ENCODE assay signal across 27 cellular contexts in the genomic region with DNA sequence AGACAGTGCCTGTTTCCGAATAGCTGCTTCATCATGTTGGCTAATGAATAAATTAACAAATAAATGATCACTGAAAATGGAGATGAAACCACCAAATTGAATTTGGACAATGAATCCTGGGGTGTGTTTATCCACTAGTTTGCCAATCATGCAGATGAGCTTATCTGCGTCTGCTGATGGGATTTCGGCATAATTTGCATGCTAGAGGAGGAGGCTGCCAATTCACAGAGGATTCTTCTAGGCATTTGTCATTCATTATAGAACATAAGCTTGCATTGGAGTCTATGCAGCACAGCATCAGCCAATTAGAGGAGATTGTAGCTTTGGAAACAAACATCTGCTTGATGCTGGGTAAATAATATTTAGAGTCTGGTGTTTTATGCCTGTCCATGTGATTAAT.
DNase-seq lines count a peak whose midpoint lies in the region; ATAC-seq and TF ChIP-seq lines count a peak whose summit lies in the region.
"Had no signal": no experiment of that assay in that cellular context is flagged by ENCODE, and none has a peak within 500 bp of the region (broad histone marks: within the 10 kb centered on the region; RNA-seq: fewer than 3 reads in every experiment).

No MANE protein-coding gene starts in this region.

- H2BK120ac ChIP-seq in H9 (ENCODE audit: low read depth, low read length, poor library complexity, severe bottlenecking), result no peak overlapping the region

- H3K27ac ChIP-seq in H9 (ENCODE audit: insufficient read length, low read depth, low read length), result peak overlapping the region; percentile 90
- no peak overlapping the region for H3K27ac ChIP-seq in endodermal cell (ENCODE audit: low read depth, low read length)
- H3K27ac ChIP-seq in iPS-20b (ENCODE audit: low read length), result peak overlapping the region; percentile 90
- no peak overlapping the region for H3K27ac ChIP-seq in psoas muscle
- H3K27ac ChIP-seq: A549, C4-2B, KMS-11, SJSA1 had no signal

- H3K27me3 Mint-ChIP-seq in H9 (ENCODE audit: low read depth) (no peaks in the 10 kb centered on the region), endodermal cell (ENCODE audit: insufficient read depth) (no peaks in the 10 kb centered on the region)
- H3K27me3 Mint-ChIP-seq in activated naive CD8-positive, alpha-beta T cell treated with anti-CD3 and anti-CD28 coated beads, Interleukin-2, amount 50 U/mL, for 24 hours, result peaks cover 6% of the 10 kb centered on the region
- H3K27me3 Mint-ChIP-seq: IgD-negative memory B cell had no signal

- H3K27ac Mint-ChIP-seq in H9 (peak overlapping the region; percentile 85 to 98 (median 97)), endodermal cell (peak overlapping the region; percentile 27)
- no peak overlapping the region for H3K27ac Mint-ChIP-seq in activated naive CD8-positive, alpha-beta T cell treated with anti-CD3 and anti-CD28 coated beads, Interleukin-2, amount 50 U/mL, for 24 hours
- H3K27ac Mint-ChIP-seq: B cell; CD8-positive, alpha-beta T cell had no signal

- no peaks in the 10 kb centered on the region for H3K79me1 ChIP-seq in H9 (ENCODE audit: insufficient read depth, low read depth, low read length, poor library complexity, severe bottlenecking)

- H3K23me2 ChIP-seq in H9 (ENCODE audit: insufficient read length, low read depth, low read length, poor library complexity, severe bottlenecking), result no peaks in the 10 kb centered on the region

- peak overlapping the region; percentile 5 for H3T11ph ChIP-seq in H9 (ENCODE audit: low read length)

- H3K9ac ChIP-seq in H9 (ENCODE audit: extremely low read depth, insufficient read length, low read length) (no peak overlapping the region), endodermal cell (ENCODE audit: extremely low read depth, low read length, poor library complexity, severe bottlenecking) (no peak overlapping the region), iPS-20b (ENCODE audit: low read depth, low read length) (peak overlapping the region; percentile 77; the same call in 1 of the 2 replicates)
- H3K9ac ChIP-seq: KMS-11 had no signal

- H2BK20ac ChIP-seq in H9 (ENCODE audit: low read depth, low read length, poor library complexity, severe bottlenecking), result no peak overlapping the region

- H4K8ac ChIP-seq in H9 (replicated peaks; ENCODE audit: insufficient read length, low read depth, low read length), result no peak overlapping the region

- H4K20me1 ChIP-seq in H9 (ENCODE audit: control insufficient read depth, insufficient read depth, insufficient read length), result no peaks in the 10 kb centered on the region

- H3K9me3 Mint-ChIP-seq in H9, result no peaks in the 10 kb centered on the region
- H3K9me3 Mint-ChIP-seq in endodermal cell, result no peaks in the 10 kb centered on the region
- H3K9me3 Mint-ChIP-seq in activated naive CD8-positive, alpha-beta T cell treated with anti-CD3 and anti-CD28 coated beads, Interleukin-2, amount 50 U/mL, for 24 hours, result no peaks in the 10 kb centered on the region
- H3K9me3 Mint-ChIP-seq: CD8-positive, alpha-beta T cell; IgD-negative memory B cell had no signal

- no peaks in the 10 kb centered on the region for H3K79me2 ChIP-seq in H9 (ENCODE audit: insufficient read depth, low read length)

- no peak overlapping the region for H3K4me3 ChIP-seq in endodermal cell (ENCODE audit: low read length)
- peak overlapping the region; percentile 43; the same call in 1 of the 2 replicates for H3K4me3 ChIP-seq in iPS-20b (ENCODE audit: low read length)
- H3K4me3 ChIP-seq in psoas muscle, result no peak overlapping the region
- H3K4me3 ChIP-seq: A549, GM12878, SJSA1 had no signal

- no peak overlapping the region for H3K18ac ChIP-seq in H9 (ENCODE audit: insufficient read length, low read depth, low read length)

- no peak for ATAC-seq in activated naive CD8-positive, alpha-beta T cell treated with anti-CD3 and anti-CD28 coated beads, Interleukin-2, amount 50 U/mL, for 24 hours
- no peak for ATAC-seq in psoas muscle
- ATAC-seq: A549; CD8-positive, alpha-beta T cell; GM12878 had no signal

- H3K9me3 ChIP-seq in H9 (ENCODE audit: control insufficient read depth, low read depth, low read length) (no peaks in the 10 kb centered on the region), endodermal cell (ENCODE audit: control insufficient read depth, low read length) (no peaks in the 10 kb centered on the region), iPS-20b (ENCODE audit: insufficient read depth, low read depth, low read length) (no peaks in the 10 kb centered on the region), psoas muscle (no peaks in the 10 kb centered on the region)
- H3K9me3 ChIP-seq: A549, Caco-2, SJSA1 had no signal

- H3K56ac ChIP-seq in H9 (ENCODE audit: insufficient read length, low read depth, low read length), result no peak overlapping the region

- H3K4me1 Mint-ChIP-seq in H9, result peaks cover 43 to 50% of the 10 kb centered on the region in 2 experiments
- H3K4me1 Mint-ChIP-seq in endodermal cell, result peaks cover 22% of the 10 kb centered on the region
- no peaks in the 10 kb centered on the region for H3K4me1 Mint-ChIP-seq in activated naive CD8-positive, alpha-beta T cell treated with anti-CD3 and anti-CD28 coated beads, Interleukin-2, amount 50 U/mL, for 24 hours
- H3K4me1 Mint-ChIP-seq: B cell, IgD-negative memory B cell had no signal

- TF ChIP-seq CTCF in H9 (conservative IDR thresholded peaks at IDR 0.05), result no peak
- no peak for TF ChIP-seq CTCF in endodermal cell (conservative IDR thresholded peaks at IDR 0.05)
- no peak for TF ChIP-seq CTCF in psoas muscle (IDR thresholded peaks at IDR 0.05)

- H3K4me2 ChIP-seq in H9 (ENCODE audit: insufficient read depth, insufficient read length, low read length), result peak overlapping the region; percentile 11
- H3K4me2 ChIP-seq: A549, KMS-11 had no signal

- H2AFZ ChIP-seq in H9 (ENCODE audit: low read length), result no peak overlapping the region

- WGBS in H9 (ENCODE audit: extremely low coverage, insufficient read length, low lambda C conversion rate), result no CpG with 5 or more reads among the region's 3 CpGs
- WGBS in endodermal cell (ENCODE audit: insufficient coverage in 1 of 2, insufficient read length in 1 of 2), 2 experiments, result 57 to 77% methylated on average over 3 of the region's 3 CpGs
- 49 to 58% (median 52%) methylated on average over 3 of the region's 3 CpGs for WGBS in psoas muscle, 3 donors

- H3K36me3 Mint-ChIP-seq in H9 (ENCODE audit: insufficient read depth in 1 of 3, low read depth in 3 of 3) (0 out of 7 replicates have a peak, but pooled peaks cover 0 to 2% (median 0%) of the 10 kb centered on the region in 3 experiments), endodermal cell (ENCODE audit: low read depth) (no peaks in the 10 kb centered on the region)
- H3K36me3 Mint-ChIP-seq in activated naive CD8-positive, alpha-beta T cell treated with anti-CD3 and anti-CD28 coated beads, Interleukin-2, amount 50 U/mL, for 24 hours (ENCODE audit: low read depth), result no peaks in the 10 kb centered on the region
- H3K36me3 Mint-ChIP-seq: CD8-positive, alpha-beta T cell had no signal

- intact Hi-C loops in psoas muscle (cut with DNase I), result no loop called here

- H3K36me3 ChIP-seq in endodermal cell (ENCODE audit: control insufficient read depth, insufficient read depth, low read length) (no peaks in the 10 kb centered on the region), iPS-20b (ENCODE audit: insufficient read depth, low read depth, low read length) (no peaks in the 10 kb centered on the region), psoas muscle (ENCODE audit: insufficient read depth in 1 of 2, low read depth in 1 of 2) (no peaks in the 10 kb centered on the region)
- H3K36me3 ChIP-seq: SJSA1 had no signal

- no peak overlapping the region for H3K4ac ChIP-seq in H9 (ENCODE audit: low read depth, low read length)

- no peaks in the 10 kb centered on the region for H3K27me3 ChIP-seq in H9 (ENCODE audit: insufficient read depth, low read length)
- H3K27me3 ChIP-seq in endodermal cell (ENCODE audit: control insufficient read depth, insufficient read depth, low read length, poor library complexity, severe bottlenecking), result no peaks in the 10 kb centered on the region
- no peaks in the 10 kb centered on the region for H3K27me3 ChIP-seq in iPS-20b (ENCODE audit: insufficient read depth, low read length)
- peaks cover 0 to 6% (median 0%) of the 10 kb centered on the region in 3 donors for H3K27me3 ChIP-seq in psoas muscle (ENCODE audit: insufficient read depth in 3 of 3, low read length in 2 of 3)

- no peak overlapping the region for H2BK15ac ChIP-seq in H9 (ENCODE audit: low read depth, low read length)

- H3K23ac ChIP-seq in H9 (ENCODE audit: insufficient read length, low read depth, low read length), result no peak overlapping the region

- peak overlapping the region; percentile 5 to 64; a peak in 3 of 5 replicates for H3K4me3 Mint-ChIP-seq in H9
- H3K4me3 Mint-ChIP-seq in endodermal cell, result no peak overlapping the region
- no peak overlapping the region for H3K4me3 Mint-ChIP-seq in activated naive CD8-positive, alpha-beta T cell treated with anti-CD3 and anti-CD28 coated beads, Interleukin-2, amount 50 U/mL, for 24 hours
- H3K4me3 Mint-ChIP-seq: B cell; CD8-positive, alpha-beta T cell; IgD-negative memory B cell had no signal

- peak overlapping the region; percentile 13 for H2BK5ac ChIP-seq in H9 (ENCODE audit: insufficient read length, low read length)

- H3K14ac ChIP-seq in H9 (ENCODE audit: insufficient read depth, low read length), result no peak overlapping the region

- DNase-seq in Ammon's horn (ENCODE audit: low spot score), result peak; percentile 22
- no peak for DNase-seq in H9
- DNase-seq in endodermal cell, result peak; percentile 56
- no peak for DNase-seq in activated naive CD8-positive, alpha-beta T cell treated with anti-CD3 and anti-CD28 coated beads, Interleukin-2, amount 50 U/mL, for 24 hours
- DNase-seq in kidney tubule cell (ENCODE audit: low spot score), result no peak
- no peak for DNase-seq in psoas muscle
- DNase-seq: Caco-2; CD8-positive, alpha-beta T cell; DMS79; EL; GDM1; MM.1S; NCI-H1048; NCI-H1417; NCI-H1694; NCI-H2029 treated with DMSO at 0.1 percent for 48 hours; NCI-H2227 treated with DMSO at 0.1 percent for 48 hours; NCI-H69; RPMI8226 had no signal

- no peak overlapping the region for H2AK5ac ChIP-seq in H9 (ENCODE audit: insufficient read length, low read length)

- H3K4me1 ChIP-seq in H9 (ENCODE audit: insufficient read depth, low read length) (peaks cover 30% of the 10 kb centered on the region; the same call in 1 of the 2 replicates), endodermal cell (ENCODE audit: control insufficient read depth, insufficient read depth, low read length) (peaks cover 11% of the 10 kb centered on the region), iPS-20b (ENCODE audit: insufficient read depth, low read length) (peaks cover 46% of the 10 kb centered on the region), psoas muscle (no peaks in the 10 kb centered on the region)
- H3K4me1 ChIP-seq: A549, Caco-2, SJSA1 had no signal

- no peak overlapping the region for H2BK12ac ChIP-seq in H9 (ENCODE audit: insufficient read length, low read depth, low read length)

- no peak overlapping the region for H4K91ac ChIP-seq in H9 (ENCODE audit: insufficient read length, low read depth, low read length)

- no peak overlapping the region for H4K5ac ChIP-seq in H9 (ENCODE audit: insufficient read length, low read depth, low read length)

Comparison
In these comparisons a context has a peak if more than half of its experiments do, and no peak if none do; other contexts are left out.
1. DNase-seq: peak in Ammon's horn (single experiment) and endodermal cell (single experiment); none in H9 (single experiment), activated naive CD8-positive, alpha-beta T cell treated with anti-CD3 and anti-CD28 coated beads, Interleukin-2, amount 50 U/mL, for 24 hours (single experiment), kidney tubule cell (single experiment) and psoas muscle (0 of 2).
2. H3K27ac ChIP-seq: peak in H9 (single experiment) and iPS-20b (single experiment); none in endodermal cell (single experiment) and psoas muscle (single experiment).
3. H3K4me3 Mint-ChIP-seq: peak in H9 (2 of 2); none in endodermal cell (single experiment) and activated naive CD8-positive, alpha-beta T cell treated with anti-CD3 and anti-CD28 coated beads, Interleukin-2, amount 50 U/mL, for 24 hours (single experiment).